8 cellular contexts compared by ENCODE assay signal in the genomic region with DNA sequence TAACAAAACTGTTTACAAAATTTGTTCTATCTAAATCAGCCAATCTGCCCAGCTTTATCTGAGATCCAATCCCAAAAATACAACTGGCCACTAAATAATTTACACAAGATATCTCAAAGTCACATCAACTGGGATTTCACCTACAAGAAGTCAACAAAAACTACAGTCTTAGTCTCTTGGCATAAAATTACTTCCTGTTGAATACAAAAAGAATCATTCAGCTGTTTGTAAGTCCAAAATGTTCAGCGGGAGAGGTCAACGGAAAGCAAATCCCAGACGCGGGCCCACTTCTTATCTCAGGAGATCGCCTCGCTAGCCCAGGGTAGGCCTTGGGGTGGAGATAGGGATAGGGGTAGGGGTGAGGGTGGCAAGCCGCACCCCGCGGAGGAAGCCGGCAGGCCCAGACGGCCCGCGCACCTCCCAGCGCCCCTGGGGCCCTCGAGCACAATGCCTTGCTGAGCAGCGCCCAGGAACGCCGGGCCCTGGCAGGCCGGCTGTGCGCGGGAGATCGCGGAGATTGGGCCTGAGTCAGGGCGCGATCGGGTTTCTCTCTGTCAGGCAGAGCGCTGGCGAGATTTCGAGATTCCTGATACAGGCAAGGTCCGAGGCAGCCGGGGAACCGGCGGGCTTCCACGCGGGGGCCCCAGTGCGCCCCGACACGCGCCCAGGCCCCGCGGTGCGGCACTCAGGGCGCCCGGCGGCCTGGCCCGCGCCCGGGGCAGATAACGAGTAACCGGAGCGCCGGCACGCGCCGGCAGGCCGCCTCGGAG. TPM values are rescaled to one million over a fixed set of nuclear protein-coding genes. Genes with fewer than 3 reads are reported as not detected.
DNase-seq lines count a peak whose midpoint lies in the region; ATAC-seq and TF ChIP-seq lines count a peak whose summit lies in the region.

No MANE protein-coding gene starts in this region.

- no peaks in the 10 kb centered on the region for H3K9me3 Mint-ChIP-seq in endodermal cell
- no peaks in the 10 kb centered on the region for H3K9me3 Mint-ChIP-seq in mesothelial cell of epicardium

- H3K36me3 Mint-ChIP-seq in endodermal cell (ENCODE audit: low read depth) (peaks cover 38% of the 10 kb centered on the region), mesothelial cell of epicardium (peaks cover 24% of the 10 kb centered on the region)

- peak; percentile 58 for ATAC-seq in GM19043 (IDR thresholded peaks at IDR 0.05; ENCODE audit: low read depth, unreplicated experiment)
- ATAC-seq in HG03354 (IDR thresholded peaks at IDR 0.05; ENCODE audit: poor library complexity, severe bottlenecking, unreplicated experiment), result peak; percentile 75

- peak overlapping the region; percentile 96 for H3K4me3 Mint-ChIP-seq in endodermal cell
- peak overlapping the region; percentile 82 for H3K4me3 Mint-ChIP-seq in mesothelial cell of epicardium

- WGBS in endodermal cell (ENCODE audit: insufficient coverage in 1 of 2, insufficient read length in 1 of 2), 2 experiments, result 0 to 1% methylated on average over 19 to 57 of the region's 57 CpGs

- peak overlapping the region; percentile 76 to 93 (median 88) for H3K4me2 ChIP-seq in BLaER1 treated with 17β-estradiol and CSF1 and Interleukin-3, amounts not matched to agents 10 nM and 100 nM

- peaks cover 34 to 40% (median 37%) of the 10 kb centered on the region in 11 experiments for H3K36me3 ChIP-seq in BLaER1 treated with 17β-estradiol and CSF1 and Interleukin-3, amounts not matched to agents 10 nM and 100 nM
- peaks cover 32% of the 10 kb centered on the region for H3K36me3 ChIP-seq in endodermal cell (ENCODE audit: control insufficient read depth, insufficient read depth, low read length)

- peaks cover 8 to 40% (median 25%) of the 10 kb centered on the region in 11 experiments; a peak in 16 of 22 replicates for H4K20me1 ChIP-seq in BLaER1 treated with 17β-estradiol and CSF1 and Interleukin-3, amounts not matched to agents 10 nM and 100 nM

- peaks cover 16 to 36% (median 23%) of the 10 kb centered on the region in 10 experiments for H3K4me1 ChIP-seq in BLaER1 treated with 17β-estradiol and CSF1 and Interleukin-3, amounts not matched to agents 10 nM and 100 nM
- no peaks in the 10 kb centered on the region for H3K4me1 ChIP-seq in endodermal cell (ENCODE audit: control insufficient read depth, insufficient read depth, low read length)

- no peaks in the 10 kb centered on the region for H3K9me3 ChIP-seq in BLaER1 treated with 17β-estradiol and CSF1 and Interleukin-3, amounts not matched to agents 10 nM and 100 nM (replicated peaks in 1 of 11)
- no peaks in the 10 kb centered on the region for H3K9me3 ChIP-seq in endodermal cell (ENCODE audit: control insufficient read depth, low read length)

- peak overlapping the region; percentile 89 to 99 (median 96) for H3K27ac ChIP-seq in BLaER1 treated with 17β-estradiol and CSF1 and Interleukin-3, amounts not matched to agents 10 nM and 100 nM
- peak overlapping the region; percentile 75 for H3K27ac ChIP-seq in endodermal cell (ENCODE audit: low read depth, low read length)

- peaks cover 13% of the 10 kb centered on the region for H3K4me1 Mint-ChIP-seq in endodermal cell
- peaks cover 20% of the 10 kb centered on the region for H3K4me1 Mint-ChIP-seq in mesothelial cell of epicardium

- H3K27ac Mint-ChIP-seq in endodermal cell (peak overlapping the region; percentile 96), mesothelial cell of epicardium (peak overlapping the region; percentile 95)

- DNase-seq in NCI-H82 (lab: John Stamatoyannopoulos, UW) (peak; percentile 61), endodermal cell (peak; percentile 87), mesothelial cell of epicardium (ENCODE audit: low spot score in 2 of 2, unreplicated experiment in 2 of 2) (peak; percentile 49 to 79)
- peak; percentile 75 for DNase-seq in activated CD8-positive, alpha-beta memory T cell treated with anti-CD3 and anti-CD28 coated beads, Interleukin-2, amount 50 U/mL, for 4 hours
- peak; percentile 31 to 57 for DNase-seq in stimulated activated CD8-positive, alpha-beta memory T cell treated with anti-CD3 and anti-CD28 coated beads, Interleukin-2, amount 100 ng/mL, for 1 hour (ENCODE audit: low read depth in 2 of 2)

- H3K27me3 ChIP-seq in BLaER1 treated with 17β-estradiol and CSF1 and Interleukin-3, amounts not matched to agents 10 nM and 100 nM, result no peaks in the 10 kb centered on the region
- H3K27me3 ChIP-seq in endodermal cell (ENCODE audit: control insufficient read depth, insufficient read depth, low read length, poor library complexity, severe bottlenecking), result no peaks in the 10 kb centered on the region

- H3K4me3 ChIP-seq in BLaER1 treated with 17β-estradiol and CSF1 and Interleukin-3, amounts not matched to agents 10 nM and 100 nM, result peak overlapping the region; percentile 78 to 91 (median 86)
- peak overlapping the region; percentile 98 for H3K4me3 ChIP-seq in endodermal cell (ENCODE audit: low read length)

- H3K9ac ChIP-seq in BLaER1 treated with 17β-estradiol and CSF1 and Interleukin-3, amounts not matched to agents 10 nM and 100 nM, result peak overlapping the region; percentile 94 to 99 (median 98)
- H3K9ac ChIP-seq in endodermal cell (ENCODE audit: extremely low read depth, low read length, poor library complexity, severe bottlenecking), result peak overlapping the region; percentile 89

- H3K27me3 Mint-ChIP-seq in endodermal cell (ENCODE audit: insufficient read depth) (no peaks in the 10 kb centered on the region), mesothelial cell of epicardium (ENCODE audit: low read depth) (no peaks in the 10 kb centered on the region)

- no peak for TF ChIP-seq CTCF in endodermal cell (conservative IDR thresholded peaks at IDR 0.05)
- no peak for TF ChIP-seq CTCF in mesothelial cell of epicardium (IDR thresholded peaks at IDR 0.05; ENCODE audit: unreplicated experiment)

RNA-seq across cellular contexts. Expression of gene HINT1, which starts 0.7 kb away (rescaled TPM):
- 100 to 1,000 TPM; 174 to 239 TPM for total RNA-seq in endodermal cell
- polyA plus RNA-seq in endodermal cell (2013, experiment 1 of 2), result 347 TPM
- 347 TPM for polyA plus RNA-seq in endodermal cell (2013, experiment 2 of 2)
- 180 to 194 TPM (median 187 TPM) in 3 replicates for total RNA-seq in mesothelial cell of epicardium

RNA-seq across cellular contexts. Expression of gene LYRM7, which starts 6.4 kb away (rescaled TPM):
- total RNA-seq in endodermal cell (1 to 10 TPM; 8.8 to 9.0 TPM), mesothelial cell of epicardium (5.4 to 8.6 TPM (median 6.3 TPM) in 3 replicates)
- 9.4 TPM for polyA plus RNA-seq in endodermal cell (2013, experiment 1 of 2)
- polyA plus RNA-seq in endodermal cell (2013, experiment 2 of 2), result 10.6 TPM

Comparison
In these comparisons a context has a peak if more than half of its experiments do, and no peak if none do; other contexts are left out.
1. Peak in every context shown above with its lines: DNase-seq, ATAC-seq, H3K4me3 ChIP-seq and H3K27ac ChIP-seq.